In the genomic region with DNA sequence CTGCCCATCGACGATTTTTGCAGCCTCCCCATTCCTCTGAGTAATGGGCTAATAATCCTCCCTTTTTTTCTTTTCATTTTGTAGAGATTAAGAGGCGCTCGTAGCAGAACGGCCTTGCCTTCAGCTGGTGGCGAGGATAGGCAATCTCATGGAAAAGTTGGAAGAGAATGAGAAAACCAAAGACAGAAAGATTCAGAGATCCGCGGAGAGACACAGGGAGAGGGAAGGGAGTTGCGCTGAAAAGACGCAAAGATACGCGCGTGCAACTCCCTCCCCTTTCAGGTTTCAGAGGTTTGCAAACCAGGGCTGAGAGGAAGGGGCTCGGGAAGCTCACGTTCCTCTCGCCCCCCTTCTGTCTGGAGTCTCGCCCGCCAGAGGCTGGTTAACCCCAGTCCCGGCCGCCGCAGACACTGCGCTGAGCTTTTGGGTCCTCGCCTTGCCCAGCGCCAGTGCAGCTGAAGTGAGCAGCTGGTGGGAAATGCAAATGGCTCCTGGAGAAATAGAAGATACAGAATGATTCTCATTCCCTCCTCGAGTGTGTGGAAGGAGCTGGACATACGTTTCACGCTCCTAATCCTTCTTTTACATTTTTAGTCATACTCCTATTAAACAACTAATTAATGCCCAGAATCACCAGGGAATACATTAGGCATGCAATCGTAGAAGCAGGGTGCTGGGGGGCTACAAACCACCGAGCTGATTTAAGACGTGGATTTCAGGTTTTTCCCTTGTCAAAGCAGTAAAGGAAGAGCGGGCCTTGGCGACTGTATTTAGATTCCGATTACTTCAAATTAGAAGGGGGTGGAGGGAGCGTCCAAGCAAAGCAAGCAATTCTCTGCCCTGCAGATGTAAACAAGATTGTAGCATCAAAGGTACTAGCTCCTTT, we compare ENCODE assay signal across 20 cellular contexts. TPM values are rescaled to one million over a fixed set of nuclear protein-coding genes. Genes with fewer than 3 reads are reported as not detected.
DNase-seq lines count a peak whose midpoint lies in the region; ATAC-seq and TF ChIP-seq lines count a peak whose summit lies in the region.
"Had no signal": no experiment of that assay in that cellular context is flagged by ENCODE, and none has a peak within 500 bp of the region (broad histone marks: within the 10 kb centered on the region; RNA-seq: fewer than 3 reads in every experiment).

No MANE protein-coding gene starts in this region.

- intact Hi-C loops in sigmoid colon (cut with DNase I), result no loop called here

- H3K27ac ChIP-seq in GM23338 (ENCODE audit: low read depth), result no peak overlapping the region
- no peak overlapping the region for H3K27ac ChIP-seq in iPS-20b (ENCODE audit: low read length)
- H3K27ac ChIP-seq in osteoblast (ENCODE audit: low read depth, low read length), result no peak overlapping the region
- no peak overlapping the region for H3K27ac ChIP-seq in sigmoid colon
- H3K27ac ChIP-seq: tibial nerve, WERI-Rb-1 had no signal

- peak; percentile 13 for ATAC-seq in GM23338
- no peak for ATAC-seq in SK-N-SH treated with all-trans-retinoic acid at 6 μM for 48 hours
- ATAC-seq: T-cell had no signal

- TF ChIP-seq EP300 in sigmoid colon (IDR thresholded peaks at IDR 0.05), result no peak

- H3K9ac ChIP-seq in iPS-20b (ENCODE audit: low read depth, low read length), result no peak overlapping the region

- H3K4me1 ChIP-seq in GM23338 (ENCODE audit: insufficient read depth) (peaks cover 68% of the 10 kb centered on the region), iPS-20b (ENCODE audit: insufficient read depth, low read length) (peaks cover 41% of the 10 kb centered on the region), osteoblast (ENCODE audit: insufficient read depth, low read length) (peaks cover 5% of the 10 kb centered on the region), sigmoid colon (peaks cover 0 to 15% (median 14%) of the 10 kb centered on the region in 4 donors)

- peaks cover 81% of the 10 kb centered on the region for H3K27me3 Mint-ChIP-seq in GM23338 (ENCODE audit: insufficient read depth, low read depth, poor library complexity)

- H3K27me3 ChIP-seq in GM23338 (ENCODE audit: insufficient read depth) (peaks cover 88% of the 10 kb centered on the region), iPS-20b (ENCODE audit: insufficient read depth, low read length) (peaks cover 100% of the 10 kb centered on the region), osteoblast (ENCODE audit: insufficient read depth, low read length) (peaks cover 100% of the 10 kb centered on the region), sigmoid colon (peaks cover 46 to 100% (median 85%) of the 10 kb centered on the region in 3 donors)

- DNase-seq in GM23338 (ENCODE audit: low spot score), result peak; percentile 68
- peak; percentile 45 for DNase-seq in amniotic epithelial cell (ENCODE audit: low read depth)
- peak; percentile 25 for DNase-seq in osteoblast (ENCODE audit: insufficient read length, low spot score, missing footprints)
- DNase-seq in sigmoid colon, result no peak
- no peak for DNase-seq in NCI-H2196 (lab: John Stamatoyannopoulos, UW; ENCODE audit: unreplicated experiment)
- no peak for DNase-seq in NCI-H187 treated with DMSO at 0.1 percent for 48 hours (lab: John Stamatoyannopoulos, UW)
- DNase-seq: activated naive CD8-positive, alpha-beta T cell treated with anti-CD3 and anti-CD28 coated beads for 36 hours; KBM-7; NCI-H2029 treated with DMSO at 0.1 percent for 48 hours; NCI-H510A; Right ventricle myocardium superior; stimulated activated naive CD4-positive, alpha-beta T cell treated with Interleukin-2 at 50 U/mL for 16 hours; T-cell; WERI-Rb-1 had no signal

- TF ChIP-seq POLR2A in sigmoid colon (IDR thresholded peaks at IDR 0.05), result no peak

- peaks cover 3% of the 10 kb centered on the region; the same call in 2 of the 3 replicates for H3K9me3 Mint-ChIP-seq in GM23338
- H3K9me3 Mint-ChIP-seq: dendritic cell treated with granulocyte-macrophage colony-stimulating factor and Interleukin-4, amounts not matched to agents 40 ng/mL and 50 ng/mL, for 4 days had no signal

- peak overlapping the region; percentile 86 for H3K4me2 ChIP-seq in GM23338
- no peak overlapping the region for H3K4me2 ChIP-seq in osteoblast (ENCODE audit: insufficient read depth, low read length)

- H2AFZ ChIP-seq in GM23338 (peak overlapping the region; percentile 57; the same call in 1 of the 2 replicates), osteoblast (ENCODE audit: low read length) (no peak overlapping the region)

- peaks cover 34% of the 10 kb centered on the region for H3F3A ChIP-seq in GM23338 (replicated peaks; ENCODE audit: low read depth)

- H4K20me1 ChIP-seq in GM23338 (replicated peaks; ENCODE audit: insufficient read depth) (peaks cover 7% of the 10 kb centered on the region; the same call in 1 of the 2 replicates), osteoblast (ENCODE audit: insufficient read depth, low read length) (no peaks in the 10 kb centered on the region)

- TF ChIP-seq CTCF in GM23338 (conservative IDR thresholded peaks at IDR 0.05; ENCODE audit: low read depth in 2 of 2) (no peak), osteoblast (IDR thresholded peaks at IDR 0.05; ENCODE audit: extremely low read depth, low read depth, low read length) (no peak), sigmoid colon (IDR thresholded peaks at IDR 0.05) (no peak)

- no peaks in the 10 kb centered on the region for H3K9me2 ChIP-seq in GM23338 (ENCODE audit: insufficient read depth)

- H3K27ac Mint-ChIP-seq in GM23338, result no peak overlapping the region
- H3K27ac Mint-ChIP-seq: activated naive CD8-positive, alpha-beta T cell treated with anti-CD3 and anti-CD28 coated beads for 36 hours; CD14-positive monocyte; dendritic cell treated with granulocyte-macrophage colony-stimulating factor and Interleukin-4, amounts not matched to agents 40 ng/mL and 50 ng/mL, for 4 days; T-cell had no signal

- WGBS in sigmoid colon, 2 donors, result 8 to 13% methylated on average over 34 of the region's 34 CpGs

- H3K9me3 ChIP-seq in iPS-20b (ENCODE audit: insufficient read depth, low read depth, low read length) (no peaks in the 10 kb centered on the region), osteoblast (ENCODE audit: low read depth, low read length) (no peaks in the 10 kb centered on the region), sigmoid colon (no peaks in the 10 kb centered on the region)
- H3K9me3 ChIP-seq: tibial nerve had no signal

- no peaks in the 10 kb centered on the region for H3K79me2 ChIP-seq in GM23338 (replicated peaks; ENCODE audit: insufficient read depth)
- no peaks in the 10 kb centered on the region for H3K79me2 ChIP-seq in osteoblast (ENCODE audit: insufficient read depth, low read length)

- peaks cover 67% of the 10 kb centered on the region for H3K4me1 Mint-ChIP-seq in GM23338
- H3K4me1 Mint-ChIP-seq: CD14-positive monocyte had no signal

- H3K36me3 ChIP-seq in GM23338 (ENCODE audit: insufficient read depth), result no peaks in the 10 kb centered on the region
- H3K36me3 ChIP-seq in iPS-20b (ENCODE audit: insufficient read depth, low read depth, low read length), result no peaks in the 10 kb centered on the region
- H3K36me3 ChIP-seq in osteoblast (ENCODE audit: insufficient read depth, low read length), result no peaks in the 10 kb centered on the region
- no peaks in the 10 kb centered on the region for H3K36me3 ChIP-seq in sigmoid colon
- H3K36me3 ChIP-seq: tibial nerve, WERI-Rb-1 had no signal

- H3K4me3 Mint-ChIP-seq in GM23338, result peak overlapping the region; percentile 83
- H3K4me3 Mint-ChIP-seq: activated naive CD8-positive, alpha-beta T cell treated with anti-CD3 and anti-CD28 coated beads for 36 hours; dendritic cell treated with granulocyte-macrophage colony-stimulating factor and Interleukin-4, amounts not matched to agents 40 ng/mL and 50 ng/mL, for 4 days; T-cell had no signal

- H3K4me3 ChIP-seq in GM23338, result peak overlapping the region; percentile 96
- peak overlapping the region; percentile 48 for H3K4me3 ChIP-seq in iPS-20b (ENCODE audit: low read length)
- H3K4me3 ChIP-seq in osteoblast (ENCODE audit: insufficient read depth, low read length), result no peak overlapping the region
- no peak overlapping the region for H3K4me3 ChIP-seq in sigmoid colon
- H3K4me3 ChIP-seq: tibial nerve had no signal

- H3K36me3 Mint-ChIP-seq in GM23338 (ENCODE audit: low read depth), result no peaks in the 10 kb centered on the region

TF ChIP-seq in SK-N-SH treated with all-trans-retinoic acid at 6 μM for 48 hours, 23 proteins besides CTCF, POLR2A, EP300 and RAD21:
- TF ChIP-seq TCF4 (CRISPR knock-in tag; IDR thresholded peaks at IDR 0.05; ENCODE audit: borderline replicate concordance), result no peak
- no peak for TF ChIP-seq ZFP30 (CRISPR knock-in tag; IDR thresholded peaks at IDR 0.05)

RNA-seq across cellular contexts. Expression of a gene that starts 16.6 kb away (rescaled TPM):
- 0.35 and 0.52 TPM in 2 replicates for total RNA-seq in GM23338 (2014; rRNA removed; shearing (Covaris generic))
- polyA plus RNA-seq in GM23338 (2016; fragmentation: Nextera tagmentation; extraction: Ambion mirVana) (0.99 and 1.0 TPM in 2 replicates), sigmoid colon (1 to 10 TPM in 2 of 3 donors, under 1 TPM in 1; 0.45 to 2.1 (median 1.2) TPM)
- total RNA-seq in osteoblast (0.36 and 0.59 TPM in 2 replicates), sigmoid colon (under 1 TPM in 1 of 4 donors, not detected in 3; 0.95 TPM)
- total RNA-seq: activated naive CD8-positive, alpha-beta T cell treated with anti-CD3 and anti-CD28 coated beads for 36 hours; frontal cortex; Right ventricle myocardium superior; T-cell; tibial nerve had no signal
- polyA plus RNA-seq: CD14-positive monocyte had no signal

Comparison
In these comparisons a context has a peak if more than half of its experiments do, and no peak if none do; other contexts are left out.
1. DNase-seq: peak in GM23338 (single experiment), amniotic epithelial cell (single experiment) and osteoblast (single experiment); none in sigmoid colon (single experiment), NCI-H2196 (single experiment) and NCI-H187 treated with DMSO at 0.1 percent for 48 hours (single experiment).
2. H3K4me3 ChIP-seq: peak in GM23338 (single experiment) and iPS-20b (single experiment); none in osteoblast (single experiment) and sigmoid colon (0 of 4).